In the genomic region with DNA sequence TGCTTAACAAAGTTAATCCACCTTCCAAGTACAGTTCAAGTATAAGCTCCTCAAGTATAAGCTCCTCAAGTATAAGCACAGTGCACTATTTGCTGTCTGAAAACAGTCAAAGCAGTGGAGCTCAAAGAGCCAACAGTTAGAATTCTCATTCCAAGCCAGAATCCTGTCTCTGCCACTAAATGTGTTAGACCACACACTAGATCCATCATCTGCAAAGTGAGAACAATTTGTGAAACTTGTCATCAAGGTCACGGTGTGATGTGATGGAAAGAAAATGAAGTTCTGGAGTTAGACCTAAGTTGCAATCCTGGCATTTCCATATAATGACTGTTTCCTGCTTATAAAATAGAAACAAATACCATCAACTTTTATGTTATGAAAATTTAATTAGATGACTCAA, we compare ENCODE assay signal across 20 cellular contexts.
DNase-seq lines count a peak whose midpoint lies in the region; ATAC-seq, FAIRE-seq and TF ChIP-seq lines count a peak whose summit lies in the region.
"Had no signal": no experiment of that assay in that cellular context is flagged by ENCODE, and none has a peak within 500 bp of the region (broad histone marks: within the 10 kb centered on the region; RNA-seq: fewer than 3 reads in every experiment).

No MANE protein-coding gene starts in this region.

- no peak for TF ChIP-seq CTCF in left ventricle myocardium inferior (IDR thresholded peaks at IDR 0.05; ENCODE audit: borderline replicate concordance)

- H2BK120ac ChIP-seq in trophoblast cell (ENCODE audit: insufficient read depth, low read length, poor library complexity): no peak overlapping the region

- no peak overlapping the region for H4K12ac ChIP-seq in trophoblast cell (ENCODE audit: low read depth, low read length)

- H3K18ac ChIP-seq in trophoblast cell (ENCODE audit: low read length): no peak overlapping the region

- no peak overlapping the region for H4K91ac ChIP-seq in trophoblast cell (ENCODE audit: low read depth, low read length)

- H3K4me1 ChIP-seq in left ventricle myocardium inferior (no peaks in the 10 kb centered on the region), trophoblast cell (ENCODE audit: control insufficient read depth in 1 of 2, insufficient read depth in 2 of 2, low read length in 2 of 2) (no peaks in the 10 kb centered on the region)
- H3K4me1 ChIP-seq: BLaER1 treated with 17β-estradiol and CSF1 and Interleukin-3, amounts not matched to agents 10 nM and 100 nM had no signal

- H3K9ac ChIP-seq in trophoblast cell (ENCODE audit: low read length): no peak overlapping the region
- H3K9ac ChIP-seq: BLaER1 treated with 17β-estradiol and CSF1 and Interleukin-3, amounts not matched to agents 10 nM and 100 nM had no signal

- no peak overlapping the region for H4K8ac ChIP-seq in trophoblast cell (ENCODE audit: low read depth, low read length)

- FAIRE-seq in H54 (lab: Jason Lieb, UNC): peak; percentile 15
- FAIRE-seq: D721Med, GM18507 had no signal

- no peak overlapping the region for H2AK5ac ChIP-seq in trophoblast cell (ENCODE audit: low read length)

- no peak overlapping the region for H2BK12ac ChIP-seq in trophoblast cell (ENCODE audit: low read length)

- H3K36me3 ChIP-seq in left ventricle myocardium inferior (no peaks in the 10 kb centered on the region), trophoblast cell (ENCODE audit: control insufficient read depth in 1 of 2, insufficient read depth in 2 of 2, low read length in 2 of 2) (no peaks in the 10 kb centered on the region)
- H3K36me3 ChIP-seq: BLaER1 treated with 17β-estradiol and CSF1 and Interleukin-3, amounts not matched to agents 10 nM and 100 nM had no signal

- no peaks in the 10 kb centered on the region for H3K9me3 ChIP-seq in left ventricle myocardium inferior (replicated peaks)
- no peaks in the 10 kb centered on the region for H3K9me3 ChIP-seq in trophoblast cell (ENCODE audit: insufficient read depth, low read depth, low read length)
- H3K9me3 ChIP-seq: BLaER1 treated with 17β-estradiol and CSF1 and Interleukin-3, amounts not matched to agents 10 nM and 100 nM had no signal

- intact Hi-C loops in Right ventricle myocardium superior (cut with DNase I): no loop called here
- intact Hi-C loops in left ventricle myocardium inferior (cut with micrococcal nuclease): no loop called here

- no peak overlapping the region for H2BK5ac ChIP-seq in trophoblast cell (ENCODE audit: low read depth, low read length, poor library complexity)

- H3K4me3 ChIP-seq in left ventricle myocardium inferior (no peak overlapping the region), trophoblast cell (ENCODE audit: low read depth, low read length) (no peak overlapping the region)
- H3K4me3 ChIP-seq: BLaER1 treated with 17β-estradiol and CSF1 and Interleukin-3, amounts not matched to agents 10 nM and 100 nM had no signal

- WGBS in trophoblast cell (ENCODE audit: extremely low coverage, insufficient coverage, insufficient read length): no CpG with 5 or more reads among the region's 1 CpG

- H3K4me2 ChIP-seq in trophoblast cell (ENCODE audit: low read length): no peak overlapping the region
- H3K4me2 ChIP-seq: BLaER1 treated with 17β-estradiol and CSF1 and Interleukin-3, amounts not matched to agents 10 nM and 100 nM had no signal

- H3K27me3 ChIP-seq in left ventricle myocardium inferior (ENCODE audit: low read depth) (no peaks in the 10 kb centered on the region), trophoblast cell (ENCODE audit: insufficient read depth, low read length) (no peaks in the 10 kb centered on the region)
- H3K27me3 ChIP-seq: BLaER1 treated with 17β-estradiol and CSF1 and Interleukin-3, amounts not matched to agents 10 nM and 100 nM had no signal

- no peak overlapping the region for H3K27ac ChIP-seq in left ventricle myocardium inferior (replicated peaks)
- H3K27ac ChIP-seq in trophoblast cell (ENCODE audit: low read depth, low read length): no peak overlapping the region
- H3K27ac ChIP-seq: BLaER1 treated with 17β-estradiol and CSF1 and Interleukin-3, amounts not matched to agents 10 nM and 100 nM; HL-60 had no signal

- ATAC-seq in Right ventricle myocardium superior (ENCODE audit: poor library complexity): peak; percentile 39
- no peak for ATAC-seq in GM21619 (IDR thresholded peaks at IDR 0.05; ENCODE audit: unreplicated experiment)
- no peak for ATAC-seq in HG03439 (IDR thresholded peaks at IDR 0.05; ENCODE audit: unreplicated experiment)
- ATAC-seq: HCT116 had no signal

- no peaks in the 10 kb centered on the region for H3K79me1 ChIP-seq in trophoblast cell (ENCODE audit: low read length)

- no peak overlapping the region for H3K23ac ChIP-seq in trophoblast cell (ENCODE audit: low read length)

- DNase-seq in Right ventricle myocardium superior (no peak), left ventricle myocardium inferior (no peak), H54 (ENCODE audit: insufficient read length, low spot score) (no peak), iris pigment epithelial cell (ENCODE audit: low read depth) (peak; percentile 7), trophoblast cell (no peak)
- DNase-seq: AML-193; CD4-positive, alpha-beta T cell; GOT3; NCI-H1092; NCI-H1417 treated with DMSO at 0.1 percent for 48 hours; NCI-H1694 treated with DMSO at 0.1 percent for 48 hours; NCI-H2081; NCI-H2227 treated with DMSO at 0.1 percent for 48 hours had no signal

- TF ChIP-seq POLR2A in H54 (IDR thresholded peaks at IDR 0.05; ENCODE audit: low read depth, low read length): no peak

- no peak overlapping the region for H2AFZ ChIP-seq in trophoblast cell (ENCODE audit: insufficient read depth, low read length, poor library complexity)

- no peak overlapping the region for H3K14ac ChIP-seq in trophoblast cell (ENCODE audit: low read length)

- no peaks in the 10 kb centered on the region for H3K79me2 ChIP-seq in trophoblast cell (ENCODE audit: control insufficient read depth, insufficient read depth, low read length, poor library complexity)

- H3K4ac ChIP-seq in trophoblast cell (ENCODE audit: low read depth, low read length): no peak overlapping the region
